Comparison of ENCODE assay signal across 16 cellular contexts in the genomic region with DNA sequence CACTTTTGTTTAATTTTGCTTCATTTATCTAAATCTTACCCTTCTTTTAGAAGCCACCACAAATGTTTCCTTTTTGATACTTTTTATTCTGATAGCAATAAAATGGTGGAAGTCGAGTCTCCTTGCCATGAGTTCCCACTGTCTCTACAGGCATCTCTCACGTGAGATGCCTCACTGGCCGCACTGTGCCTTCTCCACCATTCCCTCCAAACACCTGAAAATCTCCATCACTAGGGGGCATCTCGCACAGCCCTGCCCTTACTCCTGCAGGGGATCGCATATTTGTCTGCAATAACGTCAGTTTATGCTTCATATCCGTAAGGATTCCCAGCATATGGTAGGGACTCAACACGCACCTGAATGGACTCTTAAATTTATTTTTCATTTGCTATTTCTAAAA. TPM values are rescaled to one million over a fixed set of nuclear protein-coding genes. Genes with fewer than 3 reads are reported as not detected.
DNase-seq lines count a peak whose midpoint lies in the region; ATAC-seq, FAIRE-seq and TF ChIP-seq lines count a peak whose summit lies in the region.
"Had no signal": no experiment of that assay in that cellular context is flagged by ENCODE, and none has a peak within 500 bp of the region (broad histone marks: within the 10 kb centered on the region; RNA-seq: fewer than 3 reads in every experiment).

No MANE protein-coding gene starts in this region.

- H3K56ac ChIP-seq in IMR-90 (ENCODE audit: extremely low read depth, insufficient read depth, low read length): no peak overlapping the region

- no peak overlapping the region for H2BK5ac ChIP-seq in IMR-90 (ENCODE audit: low read depth, low read length, poor library complexity, severe bottlenecking)

- no peak overlapping the region for H3K23ac ChIP-seq in IMR-90 (ENCODE audit: low read depth, low read length)

- no peak overlapping the region for H3K9ac ChIP-seq in IMR-90 (ENCODE audit: low read depth, low read length)
- H3K9ac ChIP-seq in K562 (ENCODE audit: insufficient read depth in 1 of 2, low read depth in 2 of 2, low read length in 2 of 2): no peak overlapping the region
- H3K9ac ChIP-seq in keratinocyte (ENCODE audit: control insufficient read depth, extremely low read depth, insufficient read depth, low read length): no peak overlapping the region

- no peak overlapping the region for H2AK9ac ChIP-seq in IMR-90 (replicated peaks; ENCODE audit: low read depth, low read length, poor library complexity)

- peak overlapping the region in 2 of 3 donors; percentile 44 to 49 for H3K27ac Mint-ChIP-seq in CD4-positive, CD25-positive, alpha-beta regulatory T cell
- H3K27ac Mint-ChIP-seq: mesothelial cell of epicardium had no signal

- H3K9me3 ChIP-seq in CD4-positive, CD25-positive, alpha-beta regulatory T cell (ENCODE audit: control insufficient read depth in 2 of 2, low read length in 2 of 2): no peaks in the 10 kb centered on the region
- H3K9me3 ChIP-seq in IMR-90 (ENCODE audit: control insufficient read depth, insufficient read depth, low read length) (no peaks in the 10 kb centered on the region), K562 (replicated peaks; ENCODE audit: control insufficient read depth, insufficient read depth, low read depth, low read length) (no peaks in the 10 kb centered on the region), keratinocyte (ENCODE audit: control insufficient read depth, low read depth, low read length) (no peaks in the 10 kb centered on the region), HAP-1 (no peaks in the 10 kb centered on the region)
- H3K9me3 ChIP-seq: prostate gland had no signal

- H3K18ac ChIP-seq in IMR-90 (ENCODE audit: low read depth, low read length): no peak overlapping the region

- CTCF ChIA-PET in IMR-90 (lab: Yijun Ruan, JAX) (no interaction called here), K562 (lab: Yijun Ruan, JAX; ENCODE audit: low intra/inter-chr PET ratio) (no interaction called here)

- DNase-seq in CD4-positive, CD25-positive, alpha-beta regulatory T cell: peak in 1 of 3 donors; percentile 22
- DNase-seq in IMR-90 (no peak), K562 (ENCODE audit: extremely low read depth in 1 of 4, low spot score in 3 of 4) (peak in 1 of 4 experiments; percentile 51), keratinocyte (ENCODE audit: low read depth, low spot score) (no peak), NCI-H345 (lab: John Stamatoyannopoulos, UW) (no peak), HAP-1 (ENCODE audit: low spot score in 2 of 2) (no peak)
- DNase-seq: DMS 273 treated with DMSO at 0.1 percent for 48 hours; NCI-H1417 treated with DMSO at 0.1 percent for 48 hours; NCI-H524 treated with DMSO at 0.1 percent for 48 hours; SHP77 treated with DMSO at 0.1 percent for 48 hours; stimulated activated naive CD8-positive, alpha-beta T cell treated with anti-CD3 and anti-CD28 coated beads, Interleukin-15, Interleukin-2, amounts not matched to agents 100 U/mL and 50 U/mL, for 24 hours had no signal

- no peak overlapping the region for H3K4me3 Mint-ChIP-seq in CD4-positive, CD25-positive, alpha-beta regulatory T cell
- H3K4me3 Mint-ChIP-seq: mesothelial cell of epicardium had no signal

- TF ChIP-seq CTCF in IMR-90 (conservative IDR thresholded peaks at IDR 0.05; ENCODE audit: low read depth, low read length) (0 out of 2 replicates have a peak, but pooled peaks have one; percentile 10), K562 (IDR thresholded peaks at IDR 0.05 in 2 of 3, conservative IDR thresholded peaks at IDR 0.05 in 1 of 3; ENCODE audit: insufficient read depth in 2 of 3, low read depth in 1 of 3, low read length in 3 of 3) (peak; percentile 43 to 46 (median 43); a peak in 4 of 6 replicates), keratinocyte (optimal IDR thresholded peaks at IDR 0.05 in 1 of 3, IDR thresholded peaks at IDR 0.05 in 1 of 3, conservative IDR thresholded peaks at IDR 0.05 in 1 of 3; ENCODE audit: extremely low read depth in 1 of 3, insufficient read depth in 2 of 3, low read length in 3 of 3) (peak in 2 of 3 experiments; percentile 8 to 60)

- POLR2A ChIA-PET in IMR-90 (lab: Charles Lee; ENCODE audit: unreplicated experiment): no interaction called here
- POLR2A ChIA-PET in K562 (lab: Yijun Ruan, JAX): no interaction called here

- BruUV-seq in IMR-90 (replicated peaks; lab: Mats Ljungman, UMichigan) (no TSS peak), K562 (replicated peaks; lab: Mats Ljungman, UMichigan) (no TSS peak)

- no peak overlapping the region for H3K4me3 ChIP-seq in CD4-positive, CD25-positive, alpha-beta regulatory T cell (ENCODE audit: low read depth, low read length)
- H3K4me3 ChIP-seq in IMR-90 (ENCODE audit: insufficient read depth, low read depth, low read length) (no peak overlapping the region), K562 (no peak overlapping the region), keratinocyte (ENCODE audit: control insufficient read depth in 2 of 3, extremely low read depth in 1 of 3, insufficient read depth in 2 of 3, low read depth in 1 of 3, low read length in 3 of 3) (no peak overlapping the region), HAP-1 (no peak overlapping the region)
- H3K4me3 ChIP-seq: prostate gland had no signal

- H2AK5ac ChIP-seq in IMR-90 (ENCODE audit: low read depth, low read length): no peak overlapping the region

- 92% methylated on average over 2 of the region's 8 CpGs; no CpG with 5 or more reads in 1 of the 2 experiments for WGBS in IMR-90 (ENCODE audit: extremely low coverage in 2 of 2, insufficient read length in 1 of 2), 2 experiments
- 77% methylated on average over 8 of the region's 8 CpGs for WGBS in K562 (ENCODE audit: insufficient coverage, low coverage, missing lambda C conversion rate)

- no peak overlapping the region for H3K4ac ChIP-seq in IMR-90 (ENCODE audit: low read depth, low read length)

- H3K27ac ChIP-seq in CD4-positive, CD25-positive, alpha-beta regulatory T cell (ENCODE audit: insufficient read depth, low read length, poor library complexity, severe bottlenecking): peak overlapping the region; percentile 27
- H3K27ac ChIP-seq in IMR-90 (ENCODE audit: insufficient read depth, low read length) (no peak overlapping the region), K562 (ENCODE audit: extremely low read depth, low read depth, low read length) (no peak overlapping the region), keratinocyte (ENCODE audit: control insufficient read depth, insufficient read depth, low read length) (no peak overlapping the region)
- H3K27ac ChIP-seq: epithelial cell of prostate, prostate gland had no signal

- no peak overlapping the region for H3K14ac ChIP-seq in IMR-90 (replicated peaks; ENCODE audit: low read depth, low read length)

- no peak for TF ChIP-seq POLR2A in IMR-90 (IDR thresholded peaks at IDR 0.05; ENCODE audit: low read depth, low read length)
- no peak for TF ChIP-seq POLR2A in K562 (conservative IDR thresholded peaks at IDR 0.05)

- TF ChIP-seq RAD21 in IMR-90 (IDR thresholded peaks at IDR 0.05; ENCODE audit: low read length) (no peak), K562 (CRISPR knock-in tag; conservative IDR thresholded peaks at IDR 0.05 in 1 of 2, IDR thresholded peaks at IDR 0.05 in 1 of 2) (peak in 1 of 2 experiments; percentile 47; a peak in 2 of 4 replicates)

- dilution Hi-C loops in IMR-90 (cut with HindIII; ENCODE audit: low sequenced_read_pairs, unreplicated experiment): no loop called here
- dilution Hi-C loops in keratinocyte (cut with MboI; ENCODE audit: extremely low pct_ligation_motif_present, low sequenced_read_pairs): no loop called here

- no peak overlapping the region for H2BK15ac ChIP-seq in IMR-90 (ENCODE audit: low read depth, low read length)

- H3K9me1 ChIP-seq in IMR-90 (ENCODE audit: insufficient read depth, low read length) (no peaks in the 10 kb centered on the region), K562 (ENCODE audit: control insufficient read depth, insufficient read depth, low read length) (no peaks in the 10 kb centered on the region), keratinocyte (ENCODE audit: control insufficient read depth, extremely low read depth, insufficient read depth, low read length) (no peaks in the 10 kb centered on the region)

- H3K27me3 Mint-ChIP-seq in CD4-positive, CD25-positive, alpha-beta regulatory T cell: no peaks in the 10 kb centered on the region

- H3K36me3 ChIP-seq in CD4-positive, CD25-positive, alpha-beta regulatory T cell (ENCODE audit: control insufficient read depth, insufficient read depth, low read length): peaks cover 86% of the 10 kb centered on the region
- H3K36me3 ChIP-seq in IMR-90 (ENCODE audit: control insufficient read depth, insufficient read depth, low read length) (peaks cover 49% of the 10 kb centered on the region), K562 (ENCODE audit: control insufficient read depth, insufficient read depth, low read length) (peaks cover 82% of the 10 kb centered on the region), keratinocyte (ENCODE audit: control insufficient read depth in 2 of 2, extremely low read depth in 1 of 2, insufficient read depth in 2 of 2, low read length in 2 of 2) (peaks cover 27 to 43% of the 10 kb centered on the region in 2 experiments), HAP-1 (replicated peaks) (peaks cover 34% of the 10 kb centered on the region)
- H3K36me3 ChIP-seq: prostate gland had no signal

- no peak overlapping the region for H3K4me2 ChIP-seq in IMR-90 (ENCODE audit: low read depth, low read length)
- no peak overlapping the region for H3K4me2 ChIP-seq in K562 (ENCODE audit: insufficient read depth, low read length)
- H3K4me2 ChIP-seq in keratinocyte (ENCODE audit: control insufficient read depth, extremely low read depth, insufficient read depth, low read depth, low read length): no peak overlapping the region

- no peak overlapping the region for H2BK120ac ChIP-seq in IMR-90 (ENCODE audit: low read depth, low read length)

- no peak for TF ChIP-seq EP300 in K562 (IDR thresholded peaks at IDR 0.05; ENCODE audit: low read length)

- H4K5ac ChIP-seq in IMR-90 (ENCODE audit: low read depth, low read length): no peak overlapping the region

- H3K27me3 ChIP-seq in CD4-positive, CD25-positive, alpha-beta regulatory T cell (ENCODE audit: control insufficient read depth, insufficient read depth, low read length): no peaks in the 10 kb centered on the region
- H3K27me3 ChIP-seq in IMR-90 (ENCODE audit: control insufficient read depth, insufficient read depth, low read length) (no peaks in the 10 kb centered on the region), K562 (ENCODE audit: control insufficient read depth in 2 of 2, insufficient read depth in 2 of 2, low read length in 2 of 2) (no peaks in the 10 kb centered on the region), keratinocyte (ENCODE audit: control insufficient read depth, extremely low read depth, insufficient read depth, low read length) (no peaks in the 10 kb centered on the region), HAP-1 (ENCODE audit: low read depth) (no peaks in the 10 kb centered on the region)

- H4K20me1 ChIP-seq in IMR-90 (ENCODE audit: insufficient read depth, low read length) (no peaks in the 10 kb centered on the region), K562 (replicated peaks; ENCODE audit: control insufficient read depth, insufficient read depth, low read length) (no peaks in the 10 kb centered on the region), keratinocyte (ENCODE audit: control insufficient read depth, extremely low read depth, insufficient read depth, low read length) (no peaks in the 10 kb centered on the region)

- no peaks in the 10 kb centered on the region; a peak in 3 of 4 replicates for H3K79me1 ChIP-seq in IMR-90 (ENCODE audit: low read depth in 1 of 2, low read length in 2 of 2)

- peaks cover 0 to 14% (median 8%) of the 10 kb centered on the region in 4 donors for H3K4me1 Mint-ChIP-seq in CD4-positive, CD25-positive, alpha-beta regulatory T cell
- H3K4me1 Mint-ChIP-seq: mesothelial cell of epicardium had no signal

- no peak for ATAC-seq in CD4-positive, CD25-positive, alpha-beta regulatory T cell (ENCODE audit: low read depth in 2 of 2)
- no peak for ATAC-seq in IMR-90 (ENCODE audit: low read depth)
- peak; percentile 75 for ATAC-seq in K562
- no peak for ATAC-seq in activated CD4-positive, CD25-positive, alpha-beta regulatory T cell treated with anti-CD3 and anti-CD28 coated beads, Interleukin-2, amount 50 U/mL, for 24 hours
- ATAC-seq: stimulated activated naive CD8-positive, alpha-beta T cell treated with anti-CD3 and anti-CD28 coated beads, Interleukin-15, Interleukin-2, amounts not matched to agents 100 U/mL and 50 U/mL, for 24 hours had no signal

- H4K8ac ChIP-seq in IMR-90 (ENCODE audit: low read depth in 2 of 2, low read length in 2 of 2): no peak overlapping the region

- intact Hi-C loops in IMR-90 (cut with micrococcal nuclease): no loop called here
- intact Hi-C loops in K562 (cut with micrococcal nuclease): no loop called here

- H4K91ac ChIP-seq in IMR-90 (ENCODE audit: insufficient read depth, low read depth, low read length): no peak overlapping the region

- in situ Hi-C loops in IMR-90 (cut with MboI; ENCODE audit: low sequenced_read_pairs): no loop called here
- in situ Hi-C loops in K562 (cut with MboI): no loop called here
- in situ Hi-C loops in HAP-1 (cut with MboI; ENCODE audit: low sequenced_read_pairs): no loop called here

- H2AFZ ChIP-seq in IMR-90 (replicated peaks; ENCODE audit: low read length, poor library complexity): no peak overlapping the region
- no peak overlapping the region for H2AFZ ChIP-seq in K562 (ENCODE audit: low read depth, low read length)
- no peak overlapping the region for H2AFZ ChIP-seq in keratinocyte (ENCODE audit: control insufficient read depth, low read length)

- H3K4me1 ChIP-seq in CD4-positive, CD25-positive, alpha-beta regulatory T cell (ENCODE audit: control insufficient read depth, insufficient read depth, low read length, poor library complexity, severe bottlenecking): no peaks in the 10 kb centered on the region
- H3K4me1 ChIP-seq in IMR-90 (ENCODE audit: control insufficient read depth, insufficient read depth, low read length): no peaks in the 10 kb centered on the region
- no peaks in the 10 kb centered on the region for H3K4me1 ChIP-seq in K562 (replicated peaks in 1 of 2; ENCODE audit: control insufficient read depth in 2 of 2, insufficient read depth in 2 of 2, low read length in 2 of 2)
- H3K4me1 ChIP-seq in keratinocyte (ENCODE audit: control insufficient read depth, extremely low read depth, insufficient read depth, low read length): no peaks in the 10 kb centered on the region
- no peaks in the 10 kb centered on the region for H3K4me1 ChIP-seq in HAP-1
- H3K4me1 ChIP-seq: prostate gland had no signal

- H3K9me3 Mint-ChIP-seq in CD4-positive, CD25-positive, alpha-beta regulatory T cell: no peaks in the 10 kb centered on the region
- H3K9me3 Mint-ChIP-seq: mesothelial cell of epicardium had no signal

- no peak for FAIRE-seq in K562 (lab: Jason Lieb, UNC)
- FAIRE-seq in keratinocyte (lab: Jason Lieb, UNC): no peak
- FAIRE-seq: astrocyte had no signal

- H2BK20ac ChIP-seq in IMR-90 (ENCODE audit: low read depth, low read length): no peak overlapping the region

- H3K79me2 ChIP-seq in K562 (ENCODE audit: control insufficient read depth, insufficient read depth, low read length) (no peaks in the 10 kb centered on the region), keratinocyte (ENCODE audit: control insufficient read depth, insufficient read depth, low read length) (no peaks in the 10 kb centered on the region)

- H3K36me3 Mint-ChIP-seq in CD4-positive, CD25-positive, alpha-beta regulatory T cell: peaks cover 72% of the 10 kb centered on the region

RNA-seq across cellular contexts. Expression of gene NCAPG2, which starts 56.3 kb away (rescaled TPM):
- total RNA-seq in CD4-positive, CD25-positive, alpha-beta regulatory T cell: 10.6 TPM
- polyA plus RNA-seq in CD4-positive, CD25-positive, alpha-beta regulatory T cell: 1 to 10 TPM; 2.7 to 5.6 (median 3.8) TPM
- total RNA-seq in IMR-90 (2012; rRNA removed) (25.8 and 31.7 TPM in 2 replicates), K562 (2014; rRNA removed) (47.2 and 50.6 TPM in 2 replicates), K562 (2014; rRNA removed; fragmentation: Illumina TruSeq; extraction: Trizol) (75.9 and 83.0 TPM in 2 replicates), K562 (2015; rRNA removed; fragmentation: Illumina TruSeq; extraction: Trizol) (65.1 and 70.1 TPM in 2 replicates), K562 (2021) (103 and 127 TPM in 2 replicates)
- polyA plus RNA-seq in IMR-90 (2012; rRNA removed) (24.6 and 25.6 TPM in 2 replicates), K562 (2011; rRNA removed) (75.0 and 124 TPM in 2 replicates), K562 (2014; fragmentation: Illumina TruSeq; extraction: Trizol) (78.8 and 86.1 TPM in 2 replicates), K562 (2014; fragmentation: Nextera tagmentation; extraction: Ambion mirVana) (10 to 100 TPM; 21.5 to 97.7 TPM), K562 (2014; rRNA removed) (94.6 and 97.2 TPM in 2 replicates), keratinocyte (4.4 to 16.5 TPM (median 14.9 TPM) in 3 replicates)
- polyA plus RNA-seq in IMR-90 (2012; cell fraction: cytosol; rRNA removed): 7.0 and 13.1 TPM in 2 replicates
- 7.8 and 11.2 TPM in 2 replicates for polyA plus RNA-seq in IMR-90 (2012; cell fraction: nucleus; rRNA removed; ENCODE audit: low replicate concordance)
- 177 and 316 TPM in 2 replicates for total RNA-seq in K562 (2011; cell fraction: chromatin; rRNA removed; ENCODE audit: low replicate concordance)
- total RNA-seq in K562 (2011; cell fraction: nucleolus; rRNA removed): 101 and 122 TPM in 2 replicates
- total RNA-seq in K562 (2011; cell fraction: nucleoplasm; rRNA removed): 178 and 208 TPM in 2 replicates
- 54.9 and 63.1 TPM in 2 replicates for polyA plus RNA-seq in K562 (2011; cell fraction: cytosol; rRNA removed)
- 114 and 154 TPM in 2 replicates for polyA plus RNA-seq in K562 (2011; cell fraction: nucleus; rRNA removed)
- polyA plus RNA-seq in K562 (2012): 71.2 and 97.6 TPM in 2 replicates
- polyA minus RNA-seq in K562 (2011; rRNA and poly(A)+ RNA removed): 201 and 283 TPM in 2 replicates
- polyA minus RNA-seq in K562 (2011; cell fraction: cytosol; rRNA and poly(A)+ RNA removed): 50.1 and 65.9 TPM in 2 replicates
- polyA minus RNA-seq in K562 (2011; cell fraction: nucleus; rRNA and poly(A)+ RNA removed): 111 and 112 TPM in 2 replicates
- polyA plus RNA-seq in keratinocyte (2011; ENCODE audit: low read depth): 1.2 TPM
- polyA plus RNA-seq in keratinocyte (2011; cell fraction: cytosol; rRNA removed): 4.6 and 6.0 TPM in 2 replicates
- polyA plus RNA-seq in keratinocyte (2011; cell fraction: nucleus; rRNA removed): 7.7 and 7.8 TPM in 2 replicates
- 1.5 and 12.4 TPM in 2 replicates for polyA plus RNA-seq in keratinocyte (2012; ENCODE audit: low replicate concordance)
- 6.0 to 20.7 TPM (median 15.5 TPM) in 3 replicates for polyA minus RNA-seq in keratinocyte
- 4.4 TPM for polyA minus RNA-seq in keratinocyte (2011; cell fraction: cytosol; rRNA and poly(A)+ RNA removed)
- polyA minus RNA-seq in keratinocyte (2011; cell fraction: nucleus; rRNA and poly(A)+ RNA removed): 5.2 and 8.7 TPM in 2 replicates
